1 cellular context compared by ENCODE assay signal in genomic region chr14:21096889-21097615, GRCh38.
TF ChIP-seq lines count a peak whose summit lies in the region.

No MANE protein-coding gene starts in this region.

TF ChIP-seq in SK-N-SH, 30 proteins besides CTCF, POLR2A, EP300 and RAD21 (continued from another document):
- no peak for TF ChIP-seq TCF12 (IDR thresholded peaks at IDR 0.05)
